8 cellular contexts compared by ENCODE assay signal in genomic region chr16:56041556-56042140, GRCh38.
DNase-seq lines count a peak whose midpoint lies in the region; ATAC-seq and TF ChIP-seq lines count a peak whose summit lies in the region.

No MANE protein-coding gene starts in this region.

- intact Hi-C loops in dorsolateral prefrontal cortex (cut with DNase I) (loop anchor here in 1 of 2 donors (5.0 to 10.0 kb wide), 2 partner anchors 151 to 273 kb away; partner anchors contain the start of gene GNAO1), ascending aorta (cut with DNase I) (loop anchor here (2.0 kb wide), 1 partner anchor 277 kb away; no protein-coding TSS in a partner anchor)

- H3K9ac ChIP-seq in parathyroid adenoma: no peak overlapping the region

- H3K36me3 ChIP-seq in parathyroid adenoma (ENCODE audit: control insufficient read depth, insufficient read depth, low read length) (no peaks in the 10 kb centered on the region), ascending aorta (no peaks in the 10 kb centered on the region)

- H3K4me3 ChIP-seq in dorsolateral prefrontal cortex: no peak overlapping the region
- no peak overlapping the region for H3K4me3 ChIP-seq in parathyroid adenoma (ENCODE audit: low read depth, low read length)
- no peak overlapping the region for H3K4me3 ChIP-seq in ascending aorta

- H3K9me3 ChIP-seq in parathyroid adenoma (ENCODE audit: control insufficient read depth, low read length) (no peaks in the 10 kb centered on the region), ascending aorta (peaks cover 0 to 12% of the 10 kb centered on the region in 2 donors)

- H2AFZ ChIP-seq in parathyroid adenoma: no peak overlapping the region

- H3K27ac ChIP-seq in dorsolateral prefrontal cortex (no peak overlapping the region), parathyroid adenoma (no peak overlapping the region), ascending aorta (no peak overlapping the region)

- H3K27me3 ChIP-seq in dorsolateral prefrontal cortex: no peaks in the 10 kb centered on the region
- no peaks in the 10 kb centered on the region for H3K27me3 ChIP-seq in parathyroid adenoma (ENCODE audit: control insufficient read depth, insufficient read depth, low read length)
- H3K27me3 ChIP-seq in ascending aorta: no peaks in the 10 kb centered on the region

- TF ChIP-seq CTCF in dorsolateral prefrontal cortex (IDR thresholded peaks at IDR 0.05 in 54 of 56, conservative IDR thresholded peaks at IDR 0.05 in 2 of 56; ENCODE audit: low read depth in 1 of 56, partially characterized antibody in 56 of 56): peak in 49 of 56 donors; percentile 12 to 63 (median 39)
- peak; percentile 49 for TF ChIP-seq CTCF in parathyroid adenoma (IDR thresholded peaks at IDR 0.05)
- TF ChIP-seq CTCF in ascending aorta (IDR thresholded peaks at IDR 0.05): peak in 1 of 3 experiments; percentile 14

- no peaks in the 10 kb centered on the region for H3K79me2 ChIP-seq in parathyroid adenoma

- H3K4me1 ChIP-seq in parathyroid adenoma: no peaks in the 10 kb centered on the region
- no peaks in the 10 kb centered on the region for H3K4me1 ChIP-seq in ascending aorta

- DNase-seq in Daoy (ENCODE audit: low read depth): peak; percentile 19
- DNase-seq in SW480 (ENCODE audit: low spot score): peak; percentile 63
- peak in 3 of 10 donors; percentile 20 to 60 (median 30) for DNase-seq in dorsolateral prefrontal cortex
- DNase-seq in ascending aorta (ENCODE audit: low spot score in 2 of 2): no peak
- DNase-seq in dermis blood vessel endothelial cell: no peak

- peak; percentile 60 for ATAC-seq in HG03159 (IDR thresholded peaks at IDR 0.05; ENCODE audit: unreplicated experiment)
- ATAC-seq in GM18870 (IDR thresholded peaks at IDR 0.05; ENCODE audit: unreplicated experiment): no peak

- H3K4me2 ChIP-seq in parathyroid adenoma (ENCODE audit: low read length): no peak overlapping the region

Comparison
In these comparisons a context has a peak if more than half of its experiments do, and no peak if none do; other contexts are left out.
1. DNase-seq: peak in Daoy (single experiment) and SW480 (single experiment); none in ascending aorta (0 of 2) and dermis blood vessel endothelial cell (single experiment).